Comparison of ENCODE assay signal across 8 cellular contexts in the genomic region with DNA sequence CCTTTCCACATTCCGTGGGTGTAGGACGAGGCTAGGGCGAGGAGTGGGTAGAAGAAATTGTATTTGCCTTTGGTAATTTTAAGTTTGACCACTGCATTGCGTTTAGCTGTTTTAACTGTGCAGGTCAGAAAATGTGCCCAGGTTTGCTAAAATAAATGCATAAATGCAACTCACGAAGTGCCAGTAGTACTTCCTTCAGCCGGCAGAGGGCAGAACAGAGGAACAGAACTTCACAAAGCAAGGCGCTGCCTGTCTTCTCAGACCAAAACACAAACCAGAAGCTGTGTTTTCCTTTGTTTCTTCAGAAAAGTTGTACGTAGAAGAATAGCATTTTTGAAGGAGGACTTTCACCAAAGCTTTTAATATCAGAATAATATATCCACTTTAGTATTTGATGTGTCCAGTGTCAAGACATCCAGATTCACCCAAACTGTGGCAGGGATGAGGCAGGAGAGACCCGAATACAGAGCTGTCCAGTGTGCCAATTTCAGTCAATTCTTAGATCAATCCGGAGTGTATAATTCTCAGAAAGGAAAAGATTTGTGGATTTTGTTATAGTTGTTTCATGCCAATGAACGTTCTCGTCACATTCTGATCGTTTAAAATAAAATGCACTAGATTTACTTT.
DNase-seq lines count a peak whose midpoint lies in the region; ATAC-seq and TF ChIP-seq lines count a peak whose summit lies in the region.

No MANE protein-coding gene starts in this region.

- H3K27ac ChIP-seq in subcutaneous abdominal adipose tissue (ENCODE audit: low read depth, low read length): no peak overlapping the region

- TF ChIP-seq POLR2A in erythroblast (IDR thresholded peaks at IDR 0.05; ENCODE audit: low read length): no peak

- no peaks in the 10 kb centered on the region for H3K4me1 Mint-ChIP-seq in activated CD8-positive, alpha-beta memory T cell treated with anti-CD3 and anti-CD28 coated beads, Interleukin-2, amount 10 ng/mL, durations not matched to agents 7 days and 5 days
- no peaks in the 10 kb centered on the region for H3K4me1 Mint-ChIP-seq in naive thymus-derived CD8-positive, alpha-beta T cell

- H3K36me3 Mint-ChIP-seq in activated CD8-positive, alpha-beta memory T cell treated with anti-CD3 and anti-CD28 coated beads, Interleukin-2, amount 10 ng/mL, durations not matched to agents 7 days and 5 days: no peaks in the 10 kb centered on the region
- no peaks in the 10 kb centered on the region for H3K36me3 Mint-ChIP-seq in naive thymus-derived CD8-positive, alpha-beta T cell

- peaks cover 3% of the 10 kb centered on the region for H3K27me3 Mint-ChIP-seq in activated CD8-positive, alpha-beta memory T cell treated with anti-CD3 and anti-CD28 coated beads, Interleukin-2, amount 10 ng/mL, durations not matched to agents 7 days and 5 days
- peaks cover 0 to 9% (median 5%) of the 10 kb centered on the region in 5 donors for H3K27me3 Mint-ChIP-seq in naive thymus-derived CD8-positive, alpha-beta T cell

- H3K4me3 ChIP-seq in subcutaneous abdominal adipose tissue (ENCODE audit: low read depth in 1 of 5, low read length in 5 of 5): peak overlapping the region in 4 of 5 donors; percentile 4 to 63 (median 31)

- CTCF ChIA-PET in activated CD8-positive, alpha-beta memory T cell treated with anti-CD3 and anti-CD28 coated beads, Interleukin-2, amount 10 ng/mL, durations not matched to agents 7 days and 5 days (lab: Charles Lee): interaction anchor here (0.8 to 3.8 kb wide), 3 partner anchors 12 to 951 kb away, joined by 3 to 28 read pairs (median 4); no protein-coding TSS in a partner anchor

- peak; percentile 73 for ATAC-seq in HG02642 (IDR thresholded peaks at IDR 0.05; ENCODE audit: poor library complexity, unreplicated experiment)
- peak; percentile 55 for ATAC-seq in activated CD8-positive, alpha-beta memory T cell treated with anti-CD3 and anti-CD28 coated beads, Interleukin-2, amount 10 ng/mL, durations not matched to agents 7 days and 5 days
- ATAC-seq in naive thymus-derived CD8-positive, alpha-beta T cell: no peak

- H3K9me3 ChIP-seq in subcutaneous abdominal adipose tissue (ENCODE audit: control insufficient read depth in 5 of 5, low read length in 5 of 5): no peaks in the 10 kb centered on the region

- DNase-seq in NCI-H82 (lab: John Stamatoyannopoulos, UW) (peak; percentile 78), NCI-H82 treated with DMSO at 0.1 percent for 48 hours (lab: John Stamatoyannopoulos, UW; ENCODE audit: unreplicated experiment) (no peak), NCI-H345 treated with DMSO at 0.1 percent for 48 hours (lab: John Stamatoyannopoulos, UW; ENCODE audit: unreplicated experiment) (peak; percentile 19), erythroblast (lab: John Stamatoyannopoulos, UW) (peak; percentile 53 to 77)
- DNase-seq in activated CD8-positive, alpha-beta memory T cell treated with anti-CD3 and anti-CD28 coated beads, Interleukin-2, amount 10 ng/mL, durations not matched to agents 7 days and 5 days: peak; percentile 69
- peak; percentile 4 to 71 (median 39) for DNase-seq in naive thymus-derived CD8-positive, alpha-beta T cell

- no peak overlapping the region for H3K27ac Mint-ChIP-seq in activated CD8-positive, alpha-beta memory T cell treated with anti-CD3 and anti-CD28 coated beads, Interleukin-2, amount 10 ng/mL, durations not matched to agents 7 days and 5 days
- peak overlapping the region in 1 of 10 donors; percentile 20 for H3K27ac Mint-ChIP-seq in naive thymus-derived CD8-positive, alpha-beta T cell

- H3K9ac ChIP-seq in subcutaneous abdominal adipose tissue (ENCODE audit: low read length in 5 of 5): peak overlapping the region in 1 of 5 donors; percentile 39

- H3K4me3 Mint-ChIP-seq in activated CD8-positive, alpha-beta memory T cell treated with anti-CD3 and anti-CD28 coated beads, Interleukin-2, amount 10 ng/mL, durations not matched to agents 7 days and 5 days: no peak overlapping the region
- peak overlapping the region in 1 of 10 donors; percentile 46 for H3K4me3 Mint-ChIP-seq in naive thymus-derived CD8-positive, alpha-beta T cell

- H3K36me3 ChIP-seq in subcutaneous abdominal adipose tissue (ENCODE audit: control insufficient read depth in 5 of 5, insufficient read depth in 5 of 5, low read length in 5 of 5): no peaks in the 10 kb centered on the region

- no peaks in the 10 kb centered on the region for H3K9me3 Mint-ChIP-seq in activated CD8-positive, alpha-beta memory T cell treated with anti-CD3 and anti-CD28 coated beads, Interleukin-2, amount 10 ng/mL, durations not matched to agents 7 days and 5 days (ENCODE audit: low read depth)
- no peaks in the 10 kb centered on the region for H3K9me3 Mint-ChIP-seq in naive thymus-derived CD8-positive, alpha-beta T cell

- peaks cover 0 to 6% (median 6%) of the 10 kb centered on the region in 5 donors for H3K4me1 ChIP-seq in subcutaneous abdominal adipose tissue (ENCODE audit: control insufficient read depth in 5 of 5, insufficient read depth in 5 of 5, low read length in 5 of 5)

- H3K27me3 ChIP-seq in subcutaneous abdominal adipose tissue (ENCODE audit: control insufficient read depth in 5 of 5, insufficient read depth in 4 of 5, low read length in 5 of 5): no peaks in the 10 kb centered on the region

- POLR2A ChIA-PET in naive thymus-derived CD8-positive, alpha-beta T cell (lab: Charles Lee): no interaction called here

Comparison
In these comparisons a context has a peak if more than half of its experiments do, and no peak if none do; other contexts are left out.
1. ATAC-seq: peak in HG02642 (single experiment) and activated CD8-positive, alpha-beta memory T cell treated with anti-CD3 and anti-CD28 coated beads, Interleukin-2, amount 10 ng/mL, durations not matched to agents 7 days and 5 days (single experiment); none in naive thymus-derived CD8-positive, alpha-beta T cell (0 of 2).